ENCODE assay signal across 36 cellular contexts in the genomic region with DNA sequence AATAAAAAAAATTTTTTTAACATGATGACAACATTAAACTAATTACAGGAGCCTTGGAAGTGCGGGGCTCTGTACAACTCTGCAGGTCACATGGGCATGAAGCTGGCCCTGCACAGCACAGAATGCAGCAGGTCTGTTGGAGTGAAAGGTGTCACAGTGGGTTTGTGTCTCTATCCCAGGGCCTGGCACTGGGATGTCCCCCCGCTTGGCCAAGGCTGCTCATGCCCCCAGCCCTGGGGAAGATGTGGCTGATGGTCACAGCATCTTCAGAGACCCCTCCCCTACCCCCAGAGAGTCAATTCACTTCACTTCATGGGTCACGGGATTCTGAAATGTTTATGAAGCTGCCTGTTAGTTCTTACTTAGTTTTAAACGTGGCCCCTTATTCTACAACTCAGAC.
"Had no signal": no experiment of that assay in that cellular context is flagged by ENCODE, and none has a peak within 500 bp of the region (broad histone marks: within the 10 kb centered on the region; RNA-seq: fewer than 3 reads in every experiment).

No MANE protein-coding gene starts in this region.

- ATAC-seq: activated naive CD4-positive, alpha-beta T cell treated with anti-CD3 and anti-CD28 coated beads, Interleukin-2, amount 50 U/mL, for 72 hours; activated naive CD8-positive, alpha-beta T cell treated with anti-CD3 and anti-CD28 coated beads, Interleukin-2, amount 50 U/mL, for 24 hours; activated T-cell treated with anti-CD3 and anti-CD28 coated beads, Interleukin-2, amount 50 U/mL, for 4 hours; activated T-cell treated with anti-CD3 and anti-CD28 coated beads, Interleukin-2, amount 50 U/mL, for 72 hours; activated T-helper 17 cell treated with anti-CD3 and anti-CD28 coated beads, Interleukin-2, amount 50 U/mL, for 72 hours; body of pancreas had no signal

- DNase-seq: activated effector memory CD4-positive, alpha-beta T cell treated with anti-CD3 and anti-CD28 coated beads, Interleukin-2, amount 50 U/mL, for 16 hours; activated effector memory CD4-positive, alpha-beta T cell treated with Interleukin-2 at 50 U/mL for 16 hours; activated gamma-delta T cell; activated gamma-delta T cell treated with Interleukin-2 at 50 U/mL for 16 hours; activated naive CD4-positive, alpha-beta T cell; activated naive CD4-positive, alpha-beta T cell treated with anti-CD3 and anti-CD28 coated beads for 36 hours; activated naive CD4-positive, alpha-beta T cell treated with anti-CD3 and anti-CD28 coated beads, Interleukin-2, amount 10 ng/mL, durations not matched to agents 7 days and 5 days; activated naive CD4-positive, alpha-beta T cell treated with anti-CD3 and anti-CD28 coated beads, Interleukin-2, amount 50 U/mL, for 16 hours; activated naive CD4-positive, alpha-beta T cell treated with Interleukin-2 at 50 U/mL for 16 hours; activated naive CD8-positive, alpha-beta T cell treated with anti-CD3 and anti-CD28 coated beads for 36 hours; activated naive CD8-positive, alpha-beta T cell treated with anti-CD3 and anti-CD28 coated beads, Interleukin-2, amount 10 ng/mL, durations not matched to agents 7 days and 5 days; activated naive CD8-positive, alpha-beta T cell treated with anti-CD3 and anti-CD28 coated beads, Interleukin-2, amount 50 U/mL, for 24 hours; activated T-cell treated with anti-CD3 and anti-CD28 coated beads, Interleukin-2, amount 50 U/mL, for 4 hours; activated T-cell treated with anti-CD3 and anti-CD28 coated beads, Interleukin-2, amount 50 U/mL, for 48 hours; activated T-cell treated with anti-CD3 and anti-CD28 coated beads, Interleukin-2, amount 50 U/mL, for 72 hours; adrenal gland; amniotic stem cell; amygdala; anterior cingulate cortex; aorta; body of pancreas; brain microvascular endothelial cell; caudate nucleus; central memory CD4-positive, alpha-beta T cell; cerebellar nuclear complex had no signal

- H3K27me3 ChIP-seq: adrenal gland, ascending aorta, body of pancreas, brain microvascular endothelial cell, breast epithelium, cardiac muscle cell had no signal

- H3K4me3 Mint-ChIP-seq: activated naive CD4-positive, alpha-beta T cell treated with anti-CD3 and anti-CD28 coated beads for 36 hours; activated naive CD4-positive, alpha-beta T cell treated with anti-CD3 and anti-CD28 coated beads, Interleukin-2, amount 10 ng/mL, durations not matched to agents 7 days and 5 days; activated naive CD4-positive, alpha-beta T cell treated with anti-CD3 and anti-CD28 coated beads, Interleukin-2, amount 50 U/mL, for 24 hours; activated naive CD8-positive, alpha-beta T cell; activated naive CD8-positive, alpha-beta T cell treated with anti-CD3 and anti-CD28 coated beads for 36 hours; activated naive CD8-positive, alpha-beta T cell treated with anti-CD3 and anti-CD28 coated beads, Interleukin-2, amount 10 ng/mL, durations not matched to agents 7 days and 5 days; activated naive CD8-positive, alpha-beta T cell treated with anti-CD3 and anti-CD28 coated beads, Interleukin-2, amount 50 U/mL, for 24 hours; activated T-cell treated with anti-CD3 and anti-CD28 coated beads, Interleukin-2, amount 50 U/mL, for 4 hours; activated T-cell treated with anti-CD3 and anti-CD28 coated beads, Interleukin-2, amount 50 U/mL, for 72 hours; activated T-helper 1 cell treated with anti-CD3 and anti-CD28 coated beads, Interleukin-12 subunit alpha, Interleukin-12 subunit beta, Interleukin-2, Interleukin-4 antibody, amounts not matched to agents 30 ng/mL and 10 ng/mL and 1 ng/mL, durations not matched to agents 14 hours and 24 hours and 36 hours; activated T-helper 17 cell treated with anti-CD3 and anti-CD28 coated beads, Interleukin-2, amount 50 U/mL, for 72 hours; brain; central memory CD8-positive, alpha-beta T cell had no signal

- H3K9me3 ChIP-seq: adrenal gland, ascending aorta, body of pancreas, breast epithelium had no signal

- H3K36me3 ChIP-seq: adrenal gland, ascending aorta, brain microvascular endothelial cell, breast epithelium, cardiac muscle cell had no signal

- H3K27me3 Mint-ChIP-seq: activated naive CD4-positive, alpha-beta T cell treated with anti-CD3 and anti-CD28 coated beads, Interleukin-2, amount 50 U/mL, for 24 hours; activated naive CD8-positive, alpha-beta T cell; activated T-helper 17 cell treated with anti-CD3 and anti-CD28 coated beads, Interleukin-2, amount 50 U/mL, for 72 hours; central memory CD8-positive, alpha-beta T cell had no signal

- H3K4me3 ChIP-seq: adrenal gland, ascending aorta, body of pancreas, breast epithelium, cardiac muscle cell had no signal

- H3K27ac ChIP-seq: adrenal gland, ascending aorta, body of pancreas, brain microvascular endothelial cell, breast epithelium, cardiac muscle cell had no signal

- H3K36me3 Mint-ChIP-seq: activated naive CD4-positive, alpha-beta T cell treated with anti-CD3 and anti-CD28 coated beads, Interleukin-2, amount 10 ng/mL, durations not matched to agents 7 days and 5 days; activated naive CD4-positive, alpha-beta T cell treated with anti-CD3 and anti-CD28 coated beads, Interleukin-2, amount 50 U/mL, for 24 hours; activated naive CD4-positive, alpha-beta T cell treated with anti-CD3 and anti-CD28 coated beads, Interleukin-2, amount 50 U/mL, for 72 hours; activated naive CD8-positive, alpha-beta T cell; activated naive CD8-positive, alpha-beta T cell treated with anti-CD3 and anti-CD28 coated beads for 36 hours; activated naive CD8-positive, alpha-beta T cell treated with anti-CD3 and anti-CD28 coated beads, Interleukin-2, amount 10 ng/mL, durations not matched to agents 7 days and 5 days; brain had no signal

- H3K27ac Mint-ChIP-seq: activated naive CD4-positive, alpha-beta T cell treated with anti-CD3 and anti-CD28 coated beads for 36 hours; activated naive CD4-positive, alpha-beta T cell treated with anti-CD3 and anti-CD28 coated beads, Interleukin-2, amount 10 ng/mL, durations not matched to agents 7 days and 5 days; activated naive CD4-positive, alpha-beta T cell treated with anti-CD3 and anti-CD28 coated beads, Interleukin-2, amount 50 U/mL, for 24 hours; activated naive CD4-positive, alpha-beta T cell treated with anti-CD3 and anti-CD28 coated beads, Interleukin-2, amount 50 U/mL, for 72 hours; activated naive CD8-positive, alpha-beta T cell; activated naive CD8-positive, alpha-beta T cell treated with anti-CD3 and anti-CD28 coated beads for 36 hours; activated naive CD8-positive, alpha-beta T cell treated with anti-CD3 and anti-CD28 coated beads, Interleukin-2, amount 10 ng/mL, durations not matched to agents 7 days and 5 days; activated naive CD8-positive, alpha-beta T cell treated with anti-CD3 and anti-CD28 coated beads, Interleukin-2, amount 50 U/mL, for 24 hours; activated T-cell treated with anti-CD3 and anti-CD28 coated beads, Interleukin-2, amount 50 U/mL, for 72 hours; activated T-helper 1 cell treated with anti-CD3 and anti-CD28 coated beads, Interleukin-12 subunit alpha, Interleukin-12 subunit beta, Interleukin-2, Interleukin-4 antibody, amounts not matched to agents 30 ng/mL and 10 ng/mL and 1 ng/mL, durations not matched to agents 14 hours and 24 hours and 36 hours; activated T-helper 17 cell treated with anti-CD3 and anti-CD28 coated beads, Interleukin-2, amount 50 U/mL, for 72 hours; activated T-helper 2 cell treated with anti-CD3 and anti-CD28 coated beads, Interferon-gamma antibody, Interleukin-2, Interleukin-4, amounts not matched to agents 10 μg/mL and 5 μg/mL and 100 μg/mL, durations not matched to agents 14 hours and 24 hours and 36 hours; brain had no signal
